Comparison of ENCODE assay signal across 26 cellular contexts in the genomic region with DNA sequence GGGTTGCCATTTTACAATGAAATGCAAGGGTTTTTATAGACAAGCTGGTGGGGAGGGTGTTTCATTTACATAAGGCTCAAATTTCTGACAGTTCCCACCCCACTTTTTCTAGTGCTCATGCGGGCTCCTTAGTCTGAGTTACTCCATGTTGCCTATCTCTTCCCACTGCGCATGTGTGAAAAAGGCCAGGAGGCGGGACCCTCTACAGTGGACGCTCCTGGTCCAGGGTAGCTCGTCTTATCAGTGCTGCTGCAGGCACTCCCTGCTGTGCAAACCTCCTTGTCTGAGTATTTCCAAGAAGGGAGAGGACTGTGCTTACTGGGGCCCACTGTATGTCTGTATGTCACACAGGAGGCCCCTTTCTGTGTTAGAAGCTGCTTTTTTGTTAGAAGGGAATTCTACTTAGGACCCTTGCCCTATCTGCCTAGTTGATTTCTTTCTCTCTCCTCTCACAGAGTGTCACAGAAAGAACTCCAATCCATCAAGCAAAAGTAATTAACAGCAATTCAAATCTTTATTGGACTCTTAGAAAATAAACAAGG. TPM values are rescaled to one million over a fixed set of nuclear protein-coding genes. Genes with fewer than 3 reads are reported as not detected.
DNase-seq lines count a peak whose midpoint lies in the region; TF ChIP-seq lines count a peak whose summit lies in the region.
"Had no signal": no experiment of that assay in that cellular context is flagged by ENCODE, and none has a peak within 500 bp of the region (broad histone marks: within the 10 kb centered on the region; RNA-seq: fewer than 3 reads in every experiment).

No MANE protein-coding gene starts in this region.

- H4K8ac ChIP-seq in neuronal stem cell (ENCODE audit: low read depth, low read length): no peak overlapping the region

- H3K27ac ChIP-seq in hepatocyte: peak overlapping the region; percentile 80
- no peak overlapping the region for H3K27ac ChIP-seq in neuronal stem cell (replicated peaks; ENCODE audit: low read length)
- H3K27ac ChIP-seq: prostate gland, upper lobe of left lung had no signal

- no peak overlapping the region for H2BK15ac ChIP-seq in neuronal stem cell (ENCODE audit: low read length)

- H3K36me3 ChIP-seq in hepatocyte (replicated peaks; ENCODE audit: insufficient read depth, low read depth) (no peaks in the 10 kb centered on the region), neuronal stem cell (replicated peaks in 1 of 2; ENCODE audit: control insufficient read depth in 2 of 2, insufficient read depth in 2 of 2, low read length in 2 of 2) (no peaks in the 10 kb centered on the region)
- H3K36me3 ChIP-seq: prostate gland, upper lobe of left lung had no signal

- no peak overlapping the region for H2BK120ac ChIP-seq in neuronal stem cell (ENCODE audit: low read depth, low read length)

- no peaks in the 10 kb centered on the region for H3K9me2 ChIP-seq in hepatocyte (replicated peaks; ENCODE audit: insufficient read depth)

- H3K18ac ChIP-seq in neuronal stem cell (ENCODE audit: low read length): no peak overlapping the region

- no peak overlapping the region for H4K91ac ChIP-seq in neuronal stem cell (ENCODE audit: low read depth, low read length, poor library complexity)

- no peak overlapping the region for H2AFZ ChIP-seq in hepatocyte
- H2AFZ ChIP-seq in neuronal stem cell (ENCODE audit: low read length): peak overlapping the region; percentile 78

- H3K4me2 ChIP-seq in hepatocyte: peak overlapping the region; percentile 62
- no peak overlapping the region for H3K4me2 ChIP-seq in neuronal stem cell (ENCODE audit: insufficient read depth, low read length, poor library complexity, severe bottlenecking)

- no peaks in the 10 kb centered on the region for H3K79me2 ChIP-seq in hepatocyte

- DNase-seq in CMK (ENCODE audit: low read depth) (peak; percentile 80), NCI-H2107 treated with DMSO at 0.1 percent for 48 hours (lab: John Stamatoyannopoulos, UW; ENCODE audit: unreplicated experiment) (peak; percentile 86), hepatocyte (ENCODE audit: low spot score) (peak; percentile 67), neuronal stem cell (ENCODE audit: low spot score) (no peak), foreskin melanocyte (no peak), glomerular visceral epithelial cell (ENCODE audit: extremely low spot score) (no peak), DMS114 treated with DMSO at 0.1 percent for 48 hours (lab: John Stamatoyannopoulos, UW; ENCODE audit: unreplicated experiment) (no peak)
- DNase-seq in activated CD8-positive, alpha-beta memory T cell treated with anti-CD3 and anti-CD28 coated beads, Interleukin-2, amount 50 U/mL, for 48 hours: no peak
- DNase-seq: activated effector memory CD4-positive, alpha-beta T cell treated with Interleukin-2 at 50 U/mL for 16 hours; amygdala; caudate nucleus; CD4-positive, alpha-beta T cell; DND-41; effector memory CD4-positive, alpha-beta T cell; H7; hippocampal formation; Kasumi-1; left cardiac atrium; NCI-H1092 treated with DMSO at 0.1 percent for 48 hours; NCI-H524; SHP77; stimulated activated CD4-positive, alpha-beta T cell treated with anti-CD3 and anti-CD28 coated beads, Interleukin-12 subunit alpha, Interleukin-12 subunit beta, amount 100 ng/mL, for 4 hours; stimulated activated naive B cell treated with anti-CD40 and anti-IgM and Interleukin-4, amounts not matched to agents 10 μg/mL and 1 μg/mL and 100 μg/mL, for 72 hours; T-helper 2 cell had no signal

- H3K4me1 ChIP-seq in hepatocyte (ENCODE audit: insufficient read depth): peaks cover 30% of the 10 kb centered on the region
- H3K4me1 ChIP-seq in neuronal stem cell (ENCODE audit: control insufficient read depth in 2 of 2, insufficient read depth in 1 of 2, low read depth in 1 of 2, low read length in 2 of 2): peaks cover 2 to 15% of the 10 kb centered on the region in 2 donors
- H3K4me1 ChIP-seq: prostate gland, upper lobe of left lung had no signal

- H3K4ac ChIP-seq in neuronal stem cell (ENCODE audit: low read length): no peak overlapping the region

- H3K23ac ChIP-seq in neuronal stem cell (ENCODE audit: low read depth, low read length, poor library complexity): no peak overlapping the region

- H2BK12ac ChIP-seq in neuronal stem cell (ENCODE audit: low read length): no peak overlapping the region

- H3K79me1 ChIP-seq in neuronal stem cell (ENCODE audit: low read depth, low read length): no peaks in the 10 kb centered on the region

- no peaks in the 10 kb centered on the region for H4K20me1 ChIP-seq in hepatocyte (ENCODE audit: insufficient read depth, poor library complexity, severe bottlenecking)

- H3K14ac ChIP-seq in neuronal stem cell (ENCODE audit: low read length): no peak overlapping the region

- no peak overlapping the region for H2AK5ac ChIP-seq in neuronal stem cell (ENCODE audit: low read depth, low read length)

- no peak overlapping the region for H3K4me3 ChIP-seq in hepatocyte
- H3K4me3 ChIP-seq in neuronal stem cell (ENCODE audit: low read length in 2 of 2): no peak overlapping the region
- H3K4me3 ChIP-seq: prostate gland, upper lobe of left lung had no signal

- WGBS in hepatocyte (ENCODE audit: low lambda C conversion rate, missing lambda C conversion rate): 48% methylated on average over 5 of the region's 5 CpGs
- no CpG with 5 or more reads among the region's 5 CpGs for WGBS in neuronal stem cell (ENCODE audit: extremely low coverage in 2 of 2, insufficient read length in 2 of 2, insufficient replicate concordance in 1 of 2), 2 donors

- no peaks in the 10 kb centered on the region for H3K27me3 ChIP-seq in hepatocyte
- H3K27me3 ChIP-seq in neuronal stem cell (ENCODE audit: control insufficient read depth in 3 of 3, insufficient read depth in 3 of 3, low read depth in 1 of 3, low read length in 3 of 3): no peaks in the 10 kb centered on the region
- H3K27me3 ChIP-seq: upper lobe of left lung had no signal

- no peak overlapping the region for H2BK5ac ChIP-seq in neuronal stem cell (ENCODE audit: low read length)

- no peak overlapping the region for H3K9ac ChIP-seq in neuronal stem cell (ENCODE audit: low read depth, low read length, poor library complexity)

- no peaks in the 10 kb centered on the region for H3K9me3 ChIP-seq in hepatocyte (ENCODE audit: low read depth)
- no peaks in the 10 kb centered on the region for H3K9me3 ChIP-seq in neuronal stem cell (replicated peaks in 1 of 2; ENCODE audit: control insufficient read depth in 2 of 2, insufficient read depth in 1 of 2, low read depth in 1 of 2, low read length in 2 of 2)
- H3K9me3 ChIP-seq: upper lobe of left lung had no signal

- TF ChIP-seq CTCF in hepatocyte (IDR thresholded peaks at IDR 0.05; ENCODE audit: poor library complexity): no peak

RNA-seq across cellular contexts. Expression of gene ST6GALNAC3, which starts 34.1 kb away (rescaled TPM):
- total RNA-seq in hepatocyte: 29.4 and 40.5 TPM in 2 replicates
- 33.3 and 37.5 TPM in 2 replicates for polyA plus RNA-seq in hepatocyte
- 9.0 TPM for polyA plus RNA-seq in neuronal stem cell (2013, experiment 1 of 2)
- polyA plus RNA-seq in neuronal stem cell (2013, experiment 2 of 2): 9.5 TPM

Comparison
In these comparisons a context has a peak if more than half of its experiments do, and no peak if none do; other contexts are left out.
1. DNase-seq: peak in CMK (single experiment), NCI-H2107 treated with DMSO at 0.1 percent for 48 hours (single experiment) and hepatocyte (single experiment); none in neuronal stem cell (single experiment), foreskin melanocyte (single experiment), activated CD8-positive, alpha-beta memory T cell treated with anti-CD3 and anti-CD28 coated beads, Interleukin-2, amount 50 U/mL, for 48 hours (single experiment), glomerular visceral epithelial cell (single experiment) and DMS114 treated with DMSO at 0.1 percent for 48 hours (single experiment).